ENCODE assay signal across 12 cellular contexts in genomic region chr13:38223093-38223492, GRCh38.
A peak's percentile ranks its signal among the peaks of the same experiment; 100 is the strongest.
DNase-seq lines count a peak whose midpoint lies in the region; ATAC-seq and TF ChIP-seq lines count a peak whose summit lies in the region.
"Had no signal": no experiment of that assay in that cellular context is flagged by ENCODE, and none has a peak within 500 bp of the region (broad histone marks: within the 10 kb centered on the region; RNA-seq: fewer than 3 reads in every experiment).

No MANE protein-coding gene starts in this region.

- H3K27ac Mint-ChIP-seq in activated naive CD4-positive, alpha-beta T cell treated with anti-CD3 and anti-CD28 coated beads, Interleukin-2, amount 10 ng/mL, durations not matched to agents 7 days and 5 days: no peak overlapping the region

- peak; percentile 35; the same call in 1 of the 2 replicates for TF ChIP-seq CTCF in WERI-Rb-1 (IDR thresholded peaks at IDR 0.05; ENCODE audit: low read depth, low read length)

- H3K27me3 Mint-ChIP-seq in activated naive CD4-positive, alpha-beta T cell treated with anti-CD3 and anti-CD28 coated beads, Interleukin-2, amount 10 ng/mL, durations not matched to agents 7 days and 5 days: no peaks in the 10 kb centered on the region

- ATAC-seq in GM19455 (IDR thresholded peaks at IDR 0.05; ENCODE audit: unreplicated experiment) (no peak), HG03565 (IDR thresholded peaks at IDR 0.05; ENCODE audit: unreplicated experiment) (no peak), sciatic nerve (no peak)
- ATAC-seq: HCT116 had no signal

- H3K36me3 ChIP-seq in WERI-Rb-1: no peaks in the 10 kb centered on the region

- intact Hi-C loops in sciatic nerve (cut with DNase I): no loop called here

- no peaks in the 10 kb centered on the region for H3K27me3 ChIP-seq in WERI-Rb-1 (ENCODE audit: insufficient read depth, low read depth, severe bottlenecking)

- CTCF ChIA-PET in activated naive CD4-positive, alpha-beta T cell treated with anti-CD3 and anti-CD28 coated beads, Interleukin-2, amount 10 ng/mL, durations not matched to agents 7 days and 5 days (lab: Charles Lee): no interaction called here

- H3K4me3 Mint-ChIP-seq in activated naive CD4-positive, alpha-beta T cell treated with anti-CD3 and anti-CD28 coated beads, Interleukin-2, amount 10 ng/mL, durations not matched to agents 7 days and 5 days: no peak overlapping the region

- no peaks in the 10 kb centered on the region for H3K9me3 ChIP-seq in WERI-Rb-1 (ENCODE audit: severe bottlenecking)

- no peak overlapping the region for H3K27ac ChIP-seq in WERI-Rb-1
- H3K27ac ChIP-seq: parathyroid adenoma had no signal

- no peaks in the 10 kb centered on the region for H3K36me3 Mint-ChIP-seq in activated naive CD4-positive, alpha-beta T cell treated with anti-CD3 and anti-CD28 coated beads, Interleukin-2, amount 10 ng/mL, durations not matched to agents 7 days and 5 days

- H3K4me3 ChIP-seq in WERI-Rb-1 (ENCODE audit: low read depth, low read length): no peak overlapping the region

- DNase-seq in AG20443 (ENCODE audit: low spot score) (peak; percentile 25), HuH-7 (ENCODE audit: low spot score) (peak; percentile 0), WERI-Rb-1 (peak; percentile 11), islet precursor cell (peak; percentile 51), sciatic nerve (ENCODE audit: low spot score) (no peak)
- no peak for DNase-seq in activated naive CD4-positive, alpha-beta T cell treated with anti-CD3 and anti-CD28 coated beads, Interleukin-2, amount 10 ng/mL, durations not matched to agents 7 days and 5 days
- DNase-seq: activated CD4-positive, alpha-beta T cell treated with anti-CD3 and anti-CD28 coated beads, Interleukin-2, amount 50 U/mL, for 48 hours; stimulated activated naive CD4-positive, alpha-beta T cell treated with Interleukin-2 at 50 U/mL for 16 hours had no signal

- H3K4me1 Mint-ChIP-seq in activated naive CD4-positive, alpha-beta T cell treated with anti-CD3 and anti-CD28 coated beads, Interleukin-2, amount 10 ng/mL, durations not matched to agents 7 days and 5 days: no peaks in the 10 kb centered on the region

- H3K9me3 Mint-ChIP-seq in activated naive CD4-positive, alpha-beta T cell treated with anti-CD3 and anti-CD28 coated beads, Interleukin-2, amount 10 ng/mL, durations not matched to agents 7 days and 5 days: no peaks in the 10 kb centered on the region

Comparison
In these comparisons a context has a peak if more than half of its experiments do, and no peak if none do; other contexts are left out.
1. DNase-seq: peak in AG20443 (single experiment), HuH-7 (single experiment), WERI-Rb-1 (single experiment) and islet precursor cell (single experiment); none in sciatic nerve (single experiment) and activated naive CD4-positive, alpha-beta T cell treated with anti-CD3 and anti-CD28 coated beads, Interleukin-2, amount 10 ng/mL, durations not matched to agents 7 days and 5 days (single experiment).